ENCODE assay signal across 24 cellular contexts in the genomic region with DNA sequence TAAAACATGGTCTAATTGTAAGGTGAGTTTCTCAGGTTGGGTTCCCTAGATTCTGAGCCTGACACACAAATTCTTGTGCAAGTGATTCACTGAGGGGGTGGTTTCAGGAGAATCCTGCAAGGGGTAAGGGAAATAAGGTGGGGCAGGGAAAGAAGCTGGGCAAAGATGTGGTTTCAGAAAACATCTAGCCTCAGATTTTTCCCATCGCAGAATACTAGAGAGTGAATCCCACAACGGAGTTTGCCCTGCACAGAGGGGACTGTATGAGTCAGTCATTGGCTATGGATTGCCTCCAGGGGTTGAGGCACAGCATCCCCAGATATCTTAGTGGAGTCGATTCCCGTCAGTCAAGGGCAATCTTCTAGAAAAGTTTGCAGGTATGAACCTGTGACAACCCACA.
A peak's percentile ranks its signal among the peaks of the same experiment; 100 is the strongest.
DNase-seq lines count a peak whose midpoint lies in the region; ATAC-seq and TF ChIP-seq lines count a peak whose summit lies in the region.
"Had no signal": no experiment of that assay in that cellular context is flagged by ENCODE, and none has a peak within 500 bp of the region (broad histone marks: within the 10 kb centered on the region; RNA-seq: fewer than 3 reads in every experiment).

No MANE protein-coding gene starts in this region.

- H3K27ac ChIP-seq in mammary epithelial cell (ENCODE audit: insufficient read depth, low read depth, low read length) = peak overlapping the region; percentile 50
- no peak overlapping the region for H3K27ac ChIP-seq in mesendoderm (ENCODE audit: low read depth, low read length)
- no peak overlapping the region for H3K27ac ChIP-seq in right lobe of liver
- H3K27ac ChIP-seq: body of pancreas, colonic mucosa, upper lobe of right lung had no signal

- H3K27me3 ChIP-seq in mammary epithelial cell (ENCODE audit: insufficient read depth, low read length) (no peaks in the 10 kb centered on the region), mesendoderm (ENCODE audit: insufficient read depth, low read length, poor library complexity) (no peaks in the 10 kb centered on the region), right lobe of liver (no peaks in the 10 kb centered on the region)
- H3K27me3 ChIP-seq: BE2C, body of pancreas, colonic mucosa, upper lobe of right lung had no signal

- H2BK5ac ChIP-seq in mesendoderm (ENCODE audit: low read length) = no peak overlapping the region

- CTCF ChIA-PET in mammary epithelial cell (lab: Charles Lee; ENCODE audit: low non-redundant PET) = no interaction called here

- no peak overlapping the region for H2AK5ac ChIP-seq in mesendoderm (ENCODE audit: low read length)

- H3K27ac Mint-ChIP-seq in osteocyte (ENCODE audit: unreplicated experiment) = no peak overlapping the region
- H3K27ac Mint-ChIP-seq: activated B cell treated with CpG ODN at 0.5 μM for 24 hours; activated naive CD4-positive, alpha-beta T cell treated with anti-CD3 and anti-CD28 coated beads, Interleukin-2, amount 50 U/mL, for 72 hours; memory B cell had no signal

- H2AFZ ChIP-seq in mammary epithelial cell (ENCODE audit: low read depth, low read length) = no peak overlapping the region

- no peak overlapping the region for H4K8ac ChIP-seq in mesendoderm (ENCODE audit: low read depth, low read length)

- no peaks in the 10 kb centered on the region for H3K36me3 Mint-ChIP-seq in osteocyte (ENCODE audit: unreplicated experiment)
- H3K36me3 Mint-ChIP-seq: activated naive CD4-positive, alpha-beta T cell treated with anti-CD3 and anti-CD28 coated beads, Interleukin-2, amount 50 U/mL, for 72 hours; memory B cell had no signal

- H3K9me3 Mint-ChIP-seq in osteocyte (ENCODE audit: unreplicated experiment) = no peaks in the 10 kb centered on the region

- no peak overlapping the region for H3K23ac ChIP-seq in mesendoderm (ENCODE audit: low read length)

- H3K4me2 ChIP-seq in mammary epithelial cell (ENCODE audit: insufficient read depth, low read depth, low read length) (peak overlapping the region; percentile 19), mesendoderm (ENCODE audit: low read length) (no peak overlapping the region)

- intact Hi-C loops in mammary epithelial cell (cut with micrococcal nuclease) = no loop called here
- intact Hi-C loops in right lobe of liver (cut with DNase I) = no loop called here

- H3K4me3 ChIP-seq in mammary epithelial cell (replicated peaks in 1 of 3; ENCODE audit: insufficient read depth in 1 of 3, low read depth in 2 of 3, low read length in 3 of 3) (no peak overlapping the region), mesendoderm (ENCODE audit: low read length) (no peak overlapping the region), right lobe of liver (no peak overlapping the region)
- H3K4me3 ChIP-seq: body of pancreas, colonic mucosa, upper lobe of right lung had no signal

- H3K18ac ChIP-seq in mesendoderm (ENCODE audit: low read length) = no peak overlapping the region

- no peak overlapping the region for H2BK120ac ChIP-seq in mesendoderm (ENCODE audit: low read depth, low read length)

- TSS peak; percentile 85 for BruUV-seq in mammary epithelial cell (replicated peaks; lab: Mats Ljungman, UMichigan)

- H3K36me3 ChIP-seq in mammary epithelial cell (ENCODE audit: insufficient read depth, low read length) (no peaks in the 10 kb centered on the region), mesendoderm (ENCODE audit: control insufficient read depth, insufficient read depth, low read length) (no peaks in the 10 kb centered on the region), right lobe of liver (no peaks in the 10 kb centered on the region)
- H3K36me3 ChIP-seq: BE2C, colonic mucosa, upper lobe of right lung had no signal

- H3K79me2 ChIP-seq in mammary epithelial cell (ENCODE audit: insufficient read depth, low read length) = no peaks in the 10 kb centered on the region
- no peaks in the 10 kb centered on the region for H3K79me2 ChIP-seq in mesendoderm (ENCODE audit: control insufficient read depth, insufficient read depth, low read length)

- no peak overlapping the region for H2BK15ac ChIP-seq in mesendoderm (replicated peaks; ENCODE audit: low read depth)

- H3K9ac ChIP-seq in mammary epithelial cell (ENCODE audit: insufficient read depth, low read length) = no peak overlapping the region
- no peak overlapping the region for H3K9ac ChIP-seq in mesendoderm (ENCODE audit: low read length)

- H3K27me3 Mint-ChIP-seq in osteocyte (ENCODE audit: unreplicated experiment) = no peaks in the 10 kb centered on the region
- H3K27me3 Mint-ChIP-seq: activated B cell treated with CpG ODN at 0.5 μM for 24 hours, memory B cell had no signal

- no peak overlapping the region for H3K4me3 Mint-ChIP-seq in osteocyte (ENCODE audit: unreplicated experiment)
- H3K4me3 Mint-ChIP-seq: activated B cell treated with CpG ODN at 0.5 μM for 24 hours, memory B cell had no signal

- TF ChIP-seq POLR2A in right lobe of liver (IDR thresholded peaks at IDR 0.05) = no peak

- H4K20me1 ChIP-seq in mammary epithelial cell (ENCODE audit: insufficient read depth, low read length) = no peaks in the 10 kb centered on the region

- H3K4me1 ChIP-seq in mammary epithelial cell (ENCODE audit: insufficient read depth, low read length) (peaks cover 19% of the 10 kb centered on the region), mesendoderm (ENCODE audit: control insufficient read depth, low read depth, low read length) (no peaks in the 10 kb centered on the region), right lobe of liver (no peaks in the 10 kb centered on the region)
- H3K4me1 ChIP-seq: BE2C, body of pancreas, colonic mucosa, upper lobe of right lung had no signal

- H3K9me3 ChIP-seq in mammary epithelial cell (replicated peaks; ENCODE audit: insufficient read depth, low read length) = no peaks in the 10 kb centered on the region
- no peaks in the 10 kb centered on the region for H3K9me3 ChIP-seq in right lobe of liver
- H3K9me3 ChIP-seq: BE2C, body of pancreas, colonic mucosa, upper lobe of right lung had no signal

- in situ Hi-C loops in mammary epithelial cell (cut with MboI; ENCODE audit: low sequenced_read_pairs in 2 of 2) = no loop called here

- dilution Hi-C loops in mammary epithelial cell (cut with HindIII; ENCODE audit: low sequenced_read_pairs) = no loop called here

- ATAC-seq in right lobe of liver (no peak), GM19023 (IDR thresholded peaks at IDR 0.05; ENCODE audit: unreplicated experiment) (no peak)
- ATAC-seq: activated naive CD4-positive, alpha-beta T cell treated with anti-CD3 and anti-CD28 coated beads, Interleukin-2, amount 50 U/mL, for 72 hours; body of pancreas; left cardiac atrium; upper lobe of right lung had no signal

- no peak for TF ChIP-seq CTCF in mammary epithelial cell (conservative IDR thresholded peaks at IDR 0.05 in 1 of 2, IDR thresholded peaks at IDR 0.05 in 1 of 2; ENCODE audit: extremely low read depth in 1 of 2, insufficient read depth in 1 of 2, low read depth in 1 of 2, low read length in 2 of 2)
- TF ChIP-seq CTCF in right lobe of liver (IDR thresholded peaks at IDR 0.05) = no peak
- no peak for TF ChIP-seq CTCF in osteocyte (IDR thresholded peaks at IDR 0.05)

- no peak overlapping the region for H3K4ac ChIP-seq in mesendoderm (ENCODE audit: low read depth, low read length)

- H3K4me1 Mint-ChIP-seq in osteocyte (ENCODE audit: unreplicated experiment) = peaks cover 16% of the 10 kb centered on the region
- H3K4me1 Mint-ChIP-seq: activated B cell treated with CpG ODN at 0.5 μM for 24 hours, memory B cell had no signal

- no peak overlapping the region for H4K5ac ChIP-seq in mesendoderm (ENCODE audit: low read length)

- H3K79me1 ChIP-seq in mesendoderm (ENCODE audit: low read length) = no peaks in the 10 kb centered on the region

- no peak overlapping the region for H3K56ac ChIP-seq in mesendoderm (ENCODE audit: low read length)

- DNase-seq in Daoy (ENCODE audit: low read depth) (peak; percentile 79), NCI-H226 (peak; percentile 74), mammary epithelial cell (peak; percentile 92), myocyte (ENCODE audit: low read depth) (peak; percentile 15), mesendoderm (no peak), right lobe of liver (no peak), osteocyte (ENCODE audit: extremely low spot score, unreplicated experiment) (no peak)
- DNase-seq: activated B cell treated with CpG ODN at 0.5 μM for 24 hours, BE2C, body of pancreas, colonic mucosa, left cardiac atrium, NCI-H1048, NCI-H187, NCI-H2227 treated with DMSO at 0.1 percent for 48 hours, NCI-H748 treated with DMSO at 0.1 percent for 48 hours, nucleus accumbens, Right ventricle myocardium superior, substantia nigra, T-helper 9 cell, upper lobe of right lung had no signal

- 0% methylated on average over 3 of the region's 4 CpGs for WGBS in mammary epithelial cell (ENCODE audit: low coverage, missing lambda C conversion rate)
- no CpG with 5 or more reads among the region's 4 CpGs for WGBS in mesendoderm (ENCODE audit: extremely low coverage, insufficient coverage, low lambda C conversion rate)
- WGBS in right lobe of liver (ENCODE audit: insufficient coverage, low coverage, low lambda C conversion rate, missing lambda C conversion rate) = 91% methylated on average over 2 of the region's 4 CpGs

Comparison
In these comparisons a context has a peak if more than half of its experiments do, and no peak if none do; other contexts are left out.
1. DNase-seq: peak in Daoy (single experiment), NCI-H226 (single experiment), mammary epithelial cell (single experiment) and myocyte (single experiment); none in mesendoderm (single experiment), right lobe of liver (0 of 3) and osteocyte (single experiment).